Comparison of ENCODE assay signal across 18 cellular contexts in genomic region chr10:61588770-61589211, GRCh38.
A peak's percentile ranks its signal among the peaks of the same experiment; 100 is the strongest.
DNase-seq lines count a peak whose midpoint lies in the region; ATAC-seq and TF ChIP-seq lines count a peak whose summit lies in the region.
"Had no signal": no experiment of that assay in that cellular context is flagged by ENCODE, and none has a peak within 500 bp of the region (broad histone marks: within the 10 kb centered on the region; RNA-seq: fewer than 3 reads in every experiment).

No MANE protein-coding gene starts in this region.

- no peak for TF ChIP-seq CTCF in WERI-Rb-1 (IDR thresholded peaks at IDR 0.05; ENCODE audit: low read depth, low read length)

- no peak for ATAC-seq in HG02840 (IDR thresholded peaks at IDR 0.05; ENCODE audit: low FRiP score, unreplicated experiment)
- ATAC-seq: left colon, mucosa of descending colon had no signal

- H3K9me3 ChIP-seq in WERI-Rb-1 (ENCODE audit: severe bottlenecking): no peaks in the 10 kb centered on the region
- H3K9me3 ChIP-seq: ascending aorta, mucosa of descending colon, right atrium auricular region, upper lobe of left lung had no signal

- no peaks in the 10 kb centered on the region for H3K36me3 ChIP-seq in WERI-Rb-1
- H3K36me3 ChIP-seq: ascending aorta, right atrium auricular region, upper lobe of left lung had no signal

- H3K27me3 ChIP-seq in WERI-Rb-1 (ENCODE audit: insufficient read depth, low read depth, severe bottlenecking): no peaks in the 10 kb centered on the region
- H3K27me3 ChIP-seq: ascending aorta, right atrium auricular region, upper lobe of left lung had no signal

- DNase-seq in DMS53 treated with DMSO at 0.1 percent for 48 hours (lab: John Stamatoyannopoulos, UW; ENCODE audit: unreplicated experiment): peak; percentile 53
- peak; percentile 14 for DNase-seq in NCI-H226
- peak; percentile 18 for DNase-seq in dermis blood vessel endothelial cell
- DNase-seq in myocyte (ENCODE audit: low read depth): peak; percentile 18
- DNase-seq in NCI-H510A treated with DMSO at 0.1 percent for 48 hours (lab: John Stamatoyannopoulos, UW): no peak
- DNase-seq in WERI-Rb-1: no peak
- DNase-seq in activated naive CD4-positive, alpha-beta T cell treated with Interleukin-2 at 50 U/mL for 16 hours: no peak
- DNase-seq: activated naive CD4-positive, alpha-beta T cell treated with anti-CD3 and anti-CD28 coated beads for 36 hours; activated T-cell treated with anti-CD3 and anti-CD28 coated beads for 4 hours; left colon; mucosa of descending colon; NCI-H1105; occipital lobe; RPMI8226 had no signal

- no peak overlapping the region for H3K4me3 ChIP-seq in WERI-Rb-1 (ENCODE audit: low read depth, low read length)
- H3K4me3 ChIP-seq: ascending aorta, mucosa of descending colon, right atrium auricular region, upper lobe of left lung had no signal

- no peak overlapping the region for H3K27ac ChIP-seq in WERI-Rb-1
- H3K27ac ChIP-seq: ascending aorta, right atrium auricular region, upper lobe of left lung had no signal

Comparison
In these comparisons a context has a peak if more than half of its experiments do, and no peak if none do; other contexts are left out.
1. DNase-seq: peak in DMS53 treated with DMSO at 0.1 percent for 48 hours (single experiment), NCI-H226 (single experiment), dermis blood vessel endothelial cell (single experiment) and myocyte (single experiment); none in NCI-H510A treated with DMSO at 0.1 percent for 48 hours (single experiment), WERI-Rb-1 (single experiment) and activated naive CD4-positive, alpha-beta T cell treated with Interleukin-2 at 50 U/mL for 16 hours (single experiment).